In genomic region chr5:176061269-176061622, GRCh38 we compare ENCODE assay signal across 8 cellular contexts.
A peak's percentile ranks its signal among the peaks of the same experiment; 100 is the strongest.
DNase-seq lines count a peak whose midpoint lies in the region; ATAC-seq, FAIRE-seq and TF ChIP-seq lines count a peak whose summit lies in the region.
"Not testable (repeated sequence)": the region's sequence is repeated elsewhere in the genome, so short reads cannot be mapped to it uniquely, and the experiment has no call there.

No MANE protein-coding gene starts in this region.

- H3K9me1 ChIP-seq in endothelial cell of umbilical vein (replicated peaks; ENCODE audit: control insufficient read depth, extremely low read depth, insufficient read depth, low read length), result not testable (repeated sequence)

- not testable (repeated sequence) for H4K8ac ChIP-seq in mesendoderm (ENCODE audit: low read depth, low read length)

- not testable (repeated sequence) for H3K27ac Mint-ChIP-seq in CD8-positive, alpha-beta T cell; T-helper 17 cell; activated T-cell treated with anti-CD3 and anti-CD28 coated beads, Interleukin-2, amount 50 U/mL, for 72 hours; activated naive CD8-positive, alpha-beta T cell treated with anti-CD3 and anti-CD28 coated beads for 36 hours; stimulated activated effector memory CD8-positive, alpha-beta T cell treated with anti-CD3 and anti-CD28 coated beads, Interleukin-12 subunit alpha, Interleukin-12 subunit beta, amount 100 ng/mL, for 72 hours

- not testable (repeated sequence) for H3K9ac ChIP-seq in endothelial cell of umbilical vein (replicated peaks; ENCODE audit: extremely low read depth, insufficient read depth, low read length); mesendoderm (ENCODE audit: low read length)

- POLR2A ChIA-PET in CD8-positive, alpha-beta T cell (lab: Charles Lee); endothelial cell of umbilical vein (lab: Charles Lee): not testable (repeated sequence)

- not testable (repeated sequence) for BruUV-seq in endothelial cell of umbilical vein (replicated peaks; lab: Mats Ljungman, UMichigan)

- not testable (repeated sequence) for H3K23ac ChIP-seq in mesendoderm (ENCODE audit: low read length)

- not testable (repeated sequence) for H2AK5ac ChIP-seq in mesendoderm (ENCODE audit: low read length)

- not testable (repeated sequence) for H2BK15ac ChIP-seq in mesendoderm (replicated peaks; ENCODE audit: low read depth)

- H4K5ac ChIP-seq in mesendoderm (ENCODE audit: low read length), result not testable (repeated sequence)

- intact Hi-C loops in CD8-positive, alpha-beta T cell (cut with DNase I, micrococcal nuclease); endothelial cell of umbilical vein (cut with micrococcal nuclease): not testable (repeated sequence)

- H3K56ac ChIP-seq in mesendoderm (ENCODE audit: low read length), result not testable (repeated sequence)

- H3K79me1 ChIP-seq in mesendoderm (ENCODE audit: low read length), result not testable (repeated sequence)

- FAIRE-seq in endothelial cell of umbilical vein (lab: Jason Lieb, UNC), result not testable (repeated sequence)

- not testable (repeated sequence) for ATAC-seq in CD8-positive, alpha-beta T cell; T-helper 17 cell; activated T-cell treated with anti-CD3 and anti-CD28 coated beads, Interleukin-2, amount 50 U/mL, for 72 hours (replicated peaks in 1 of 2); stimulated activated effector memory CD8-positive, alpha-beta T cell treated with anti-CD3 and anti-CD28 coated beads, Interleukin-12 subunit alpha, Interleukin-12 subunit beta, amount 100 ng/mL, for 72 hours

- H2BK120ac ChIP-seq in mesendoderm (ENCODE audit: low read depth, low read length), result not testable (repeated sequence)

- H3K4me2 ChIP-seq in endothelial cell of umbilical vein (ENCODE audit: insufficient read depth, low read length); mesendoderm (ENCODE audit: low read length): not testable (repeated sequence)

- not testable (repeated sequence) for H3K27me3 ChIP-seq in CD8-positive, alpha-beta T cell (ENCODE audit: insufficient read depth, low read length); endothelial cell of umbilical vein (ENCODE audit: control insufficient read depth in 2 of 2, insufficient read depth in 2 of 2, low read length in 2 of 2); mesendoderm (ENCODE audit: insufficient read depth, low read length, poor library complexity); suprapubic skin

- peak overlapping the region; percentile 27 for H3K4me3 ChIP-seq in CD8-positive, alpha-beta T cell (ENCODE audit: low read depth, low read length)
- H3K4me3 ChIP-seq in endothelial cell of umbilical vein (replicated peaks in 1 of 3; ENCODE audit: insufficient read depth in 1 of 3, low read depth in 1 of 3, low read length in 3 of 3); mesendoderm (ENCODE audit: low read length): not testable (repeated sequence)
- peak overlapping the region; percentile 23 for H3K4me3 ChIP-seq in suprapubic skin

- not testable (repeated sequence) for H2BK5ac ChIP-seq in mesendoderm (ENCODE audit: low read length)

- TF ChIP-seq POLR2A in endothelial cell of umbilical vein (IDR thresholded peaks at IDR 0.05; ENCODE audit: low read depth, low read length); suprapubic skin (IDR thresholded peaks at IDR 0.05): not testable (repeated sequence)

- dilution Hi-C loops in endothelial cell of umbilical vein (cut with MboI; ENCODE audit: extremely low pct_ligation_motif_present, low sequenced_read_pairs), result not testable (repeated sequence)

- not testable (repeated sequence) for H4K20me1 ChIP-seq in endothelial cell of umbilical vein (replicated peaks; ENCODE audit: control insufficient read depth, extremely low read depth, insufficient read depth, low read length)

- WGBS in mesendoderm (ENCODE audit: extremely low coverage, insufficient coverage, low lambda C conversion rate), result 100% methylated on average over 2 of the region's 30 CpGs
- WGBS in suprapubic skin, result 35% methylated on average over 21 of the region's 30 CpGs

- H3K4ac ChIP-seq in mesendoderm (ENCODE audit: low read depth, low read length), result not testable (repeated sequence)

- not testable (repeated sequence) for H3K4me3 Mint-ChIP-seq in CD8-positive, alpha-beta T cell
- H3K4me3 Mint-ChIP-seq in T-helper 17 cell, result peak overlapping the region; percentile 68
- peak overlapping the region; percentile 57 to 70 for H3K4me3 Mint-ChIP-seq in activated T-cell treated with anti-CD3 and anti-CD28 coated beads, Interleukin-2, amount 50 U/mL, for 72 hours
- H3K4me3 Mint-ChIP-seq in activated naive CD8-positive, alpha-beta T cell treated with anti-CD3 and anti-CD28 coated beads for 36 hours, result peak overlapping the region; percentile 50
- H3K4me3 Mint-ChIP-seq in stimulated activated effector memory CD8-positive, alpha-beta T cell treated with anti-CD3 and anti-CD28 coated beads, Interleukin-12 subunit alpha, Interleukin-12 subunit beta, amount 100 ng/mL, for 72 hours, result peak overlapping the region; percentile 20

- not testable (repeated sequence) for H3K27me3 Mint-ChIP-seq in CD8-positive, alpha-beta T cell (ENCODE audit: low read depth); T-helper 17 cell; activated T-cell treated with anti-CD3 and anti-CD28 coated beads, Interleukin-2, amount 50 U/mL, for 72 hours (ENCODE audit: low read depth); activated naive CD8-positive, alpha-beta T cell treated with anti-CD3 and anti-CD28 coated beads for 36 hours

- not testable (repeated sequence) for H3K18ac ChIP-seq in mesendoderm (ENCODE audit: low read length)

- not testable (repeated sequence) for TF ChIP-seq EP300 in suprapubic skin (IDR thresholded peaks at IDR 0.05)

- TF ChIP-seq CTCF in CD8-positive, alpha-beta T cell (IDR thresholded peaks at IDR 0.05); endothelial cell of umbilical vein (IDR thresholded peaks at IDR 0.05; ENCODE audit: extremely low read depth in 1 of 2, insufficient read depth in 1 of 2, low read depth in 1 of 2, low read length in 2 of 2); suprapubic skin (IDR thresholded peaks at IDR 0.05): not testable (repeated sequence)

- H3K27ac ChIP-seq in CD8-positive, alpha-beta T cell (ENCODE audit: low read depth, low read length); endothelial cell of umbilical vein (ENCODE audit: insufficient read depth, low read depth, low read length); mesendoderm (ENCODE audit: low read depth, low read length); suprapubic skin: not testable (repeated sequence)

- H3K4me1 Mint-ChIP-seq in CD8-positive, alpha-beta T cell (ENCODE audit: low read depth); T-helper 17 cell; activated T-cell treated with anti-CD3 and anti-CD28 coated beads, Interleukin-2, amount 50 U/mL, for 72 hours (ENCODE audit: low read depth); activated naive CD8-positive, alpha-beta T cell treated with anti-CD3 and anti-CD28 coated beads for 36 hours; stimulated activated effector memory CD8-positive, alpha-beta T cell treated with anti-CD3 and anti-CD28 coated beads, Interleukin-12 subunit alpha, Interleukin-12 subunit beta, amount 100 ng/mL, for 72 hours: not testable (repeated sequence)

- not testable (repeated sequence) for H3K9me3 ChIP-seq in CD8-positive, alpha-beta T cell (ENCODE audit: low read length); T-helper 17 cell (ENCODE audit: control insufficient read depth, low read length, poor library complexity, severe bottlenecking); endothelial cell of umbilical vein (replicated peaks; ENCODE audit: control insufficient read depth, insufficient read depth, low read length); suprapubic skin

- not testable (repeated sequence) for H3K9me3 Mint-ChIP-seq in CD8-positive, alpha-beta T cell; activated T-cell treated with anti-CD3 and anti-CD28 coated beads, Interleukin-2, amount 50 U/mL, for 72 hours; activated naive CD8-positive, alpha-beta T cell treated with anti-CD3 and anti-CD28 coated beads for 36 hours; stimulated activated effector memory CD8-positive, alpha-beta T cell treated with anti-CD3 and anti-CD28 coated beads, Interleukin-12 subunit alpha, Interleukin-12 subunit beta, amount 100 ng/mL, for 72 hours

- not testable (repeated sequence) for H2AFZ ChIP-seq in endothelial cell of umbilical vein (ENCODE audit: low read depth, low read length)

- CTCF ChIA-PET in CD8-positive, alpha-beta T cell (lab: Charles Lee); endothelial cell of umbilical vein (lab: Charles Lee): not testable (repeated sequence)

- not testable (repeated sequence) for H3K79me2 ChIP-seq in endothelial cell of umbilical vein (ENCODE audit: control insufficient read depth, insufficient read depth, low read length); mesendoderm (ENCODE audit: control insufficient read depth, insufficient read depth, low read length)

- H3K36me3 Mint-ChIP-seq in CD8-positive, alpha-beta T cell; T-helper 17 cell (ENCODE audit: low read depth); activated T-cell treated with anti-CD3 and anti-CD28 coated beads, Interleukin-2, amount 50 U/mL, for 72 hours (ENCODE audit: insufficient read depth in 2 of 2); activated naive CD8-positive, alpha-beta T cell treated with anti-CD3 and anti-CD28 coated beads for 36 hours; stimulated activated effector memory CD8-positive, alpha-beta T cell treated with anti-CD3 and anti-CD28 coated beads, Interleukin-12 subunit alpha, Interleukin-12 subunit beta, amount 100 ng/mL, for 72 hours: not testable (repeated sequence)

- H3K4me1 ChIP-seq in CD8-positive, alpha-beta T cell (ENCODE audit: insufficient read depth, low read length); endothelial cell of umbilical vein (ENCODE audit: control insufficient read depth, extremely low read depth, insufficient read depth, low read length); mesendoderm (ENCODE audit: control insufficient read depth, low read depth, low read length); suprapubic skin: not testable (repeated sequence)

- DNase-seq in CD8-positive, alpha-beta T cell; T-helper 17 cell; activated T-cell treated with anti-CD3 and anti-CD28 coated beads, Interleukin-2, amount 50 U/mL, for 72 hours; activated naive CD8-positive, alpha-beta T cell treated with anti-CD3 and anti-CD28 coated beads for 36 hours; endothelial cell of umbilical vein (ENCODE audit: low read depth, low spot score); stimulated activated effector memory CD8-positive, alpha-beta T cell treated with anti-CD3 and anti-CD28 coated beads, Interleukin-12 subunit alpha, Interleukin-12 subunit beta, amount 100 ng/mL, for 72 hours (ENCODE audit: low spot score in 2 of 2); suprapubic skin (ENCODE audit: low spot score in 2 of 2): not testable (repeated sequence)
- peak; percentile 28 for DNase-seq in mesendoderm

- H3K36me3 ChIP-seq in CD8-positive, alpha-beta T cell (ENCODE audit: insufficient read depth, low read length); endothelial cell of umbilical vein (ENCODE audit: control insufficient read depth in 2 of 2, extremely low read depth in 1 of 2, insufficient read depth in 2 of 2, low read length in 2 of 2); mesendoderm (ENCODE audit: control insufficient read depth, insufficient read depth, low read length); suprapubic skin: not testable (repeated sequence)
